Comparison of ENCODE assay signal across 11 cellular contexts in the genomic region with DNA sequence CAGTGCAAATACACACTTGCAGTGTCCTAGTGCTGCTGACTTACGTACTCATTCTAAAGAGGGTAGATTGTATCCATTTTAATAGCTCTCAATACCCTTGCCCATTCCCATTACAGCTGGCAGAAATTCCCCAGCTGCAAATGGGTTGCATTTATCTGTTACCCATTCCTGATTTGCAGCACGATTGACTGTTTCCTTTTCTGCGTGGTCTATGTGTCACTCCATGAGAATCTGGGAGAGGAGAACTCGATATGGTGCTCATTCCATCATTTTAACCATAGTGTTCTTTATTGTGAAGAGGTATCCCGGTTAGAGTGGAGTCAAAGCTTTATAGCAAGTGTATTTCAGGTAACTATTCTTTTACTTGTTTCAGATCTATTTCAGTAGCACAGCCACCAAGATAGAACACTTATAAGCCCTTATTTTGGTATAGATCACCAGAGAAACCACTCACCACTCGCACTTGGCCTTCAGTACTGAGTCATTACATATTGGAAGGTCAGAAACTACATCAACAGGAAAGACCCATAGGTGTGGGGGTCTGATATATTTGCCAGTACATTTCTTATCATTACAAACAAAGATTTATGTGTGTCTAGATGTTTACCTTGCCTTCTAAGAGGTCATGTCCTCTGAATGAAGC.
DNase-seq lines count a peak whose midpoint lies in the region; ATAC-seq and TF ChIP-seq lines count a peak whose summit lies in the region.
"Had no signal": no experiment of that assay in that cellular context is flagged by ENCODE, and none has a peak within 500 bp of the region (broad histone marks: within the 10 kb centered on the region; RNA-seq: fewer than 3 reads in every experiment).

No MANE protein-coding gene starts in this region.

- peak; percentile 73 for ATAC-seq in GM19395 (IDR thresholded peaks at IDR 0.05; ENCODE audit: unreplicated experiment)
- peak; percentile 67 for ATAC-seq in HG02852 (IDR thresholded peaks at IDR 0.05; ENCODE audit: unreplicated experiment)
- ATAC-seq in HG03565 (IDR thresholded peaks at IDR 0.05; ENCODE audit: unreplicated experiment) = peak; percentile 55
- no peak for ATAC-seq in right lobe of liver
- ATAC-seq: esophagus mucosa had no signal

- WGBS in right lobe of liver (ENCODE audit: insufficient coverage, low coverage, low lambda C conversion rate, missing lambda C conversion rate) = 72% methylated on average over 6 of the region's 6 CpGs
- WGBS in suprapubic skin = 92% methylated on average over 6 of the region's 6 CpGs

- no peak for DNase-seq in tibial artery
- DNase-seq in right lobe of liver = no peak
- DNase-seq in hippocampal formation (lab: John Stamatoyannopoulos, UW) = no peak
- no peak for DNase-seq in suprapubic skin (ENCODE audit: low spot score in 2 of 2)
- DNase-seq: kidney, NCI-H345 had no signal

- H3K4me3 ChIP-seq in GM08714 (ENCODE audit: low read length) (peak overlapping the region; percentile 52; the same call in 1 of the 2 replicates), tibial artery (no peak overlapping the region), right lobe of liver (no peak overlapping the region), suprapubic skin (no peak overlapping the region)

- H3K36me3 ChIP-seq in tibial artery (no peaks in the 10 kb centered on the region), right lobe of liver (no peaks in the 10 kb centered on the region), suprapubic skin (no peaks in the 10 kb centered on the region)

- intact Hi-C loops in tibial artery (cut with DNase I; ENCODE audit: low total_unique reads) = no loop called here
- intact Hi-C loops in right lobe of liver (cut with DNase I) = no loop called here

- H3K27me3 ChIP-seq in tibial artery (no peaks in the 10 kb centered on the region), right lobe of liver (no peaks in the 10 kb centered on the region), suprapubic skin (no peaks in the 10 kb centered on the region)

- no peak for TF ChIP-seq POLR2A in right lobe of liver (IDR thresholded peaks at IDR 0.05)
- TF ChIP-seq POLR2A in suprapubic skin (IDR thresholded peaks at IDR 0.05) = no peak

- H3K27ac ChIP-seq in tibial artery (no peak overlapping the region), right lobe of liver (no peak overlapping the region), suprapubic skin (no peak overlapping the region)

- no peaks in the 10 kb centered on the region for H3K9me3 ChIP-seq in tibial artery
- H3K9me3 ChIP-seq in right lobe of liver = no peaks in the 10 kb centered on the region
- no peaks in the 10 kb centered on the region for H3K9me3 ChIP-seq in suprapubic skin

- TF ChIP-seq CTCF in tibial artery (IDR thresholded peaks at IDR 0.05) (no peak), right lobe of liver (IDR thresholded peaks at IDR 0.05) (no peak), suprapubic skin (IDR thresholded peaks at IDR 0.05) (no peak)

- no peak for TF ChIP-seq EP300 in suprapubic skin (IDR thresholded peaks at IDR 0.05)

- H3K4me1 ChIP-seq in tibial artery (no peaks in the 10 kb centered on the region), right lobe of liver (no peaks in the 10 kb centered on the region), suprapubic skin (no peaks in the 10 kb centered on the region)

Comparison
In these comparisons a context has a peak if more than half of its experiments do, and no peak if none do; other contexts are left out.
1. ATAC-seq: peak in GM19395 (single experiment), HG02852 (single experiment) and HG03565 (single experiment); none in right lobe of liver (0 of 4).